Comparison of ENCODE assay signal across 27 cellular contexts in genomic region chr2:185472574-185472973, GRCh38.
"Had no signal": no experiment of that assay in that cellular context is flagged by ENCODE, and none has a peak within 500 bp of the region (broad histone marks: within the 10 kb centered on the region; RNA-seq: fewer than 3 reads in every experiment).

No MANE protein-coding gene starts in this region.

- H3K9ac ChIP-seq: neural progenitor cell had no signal

- DNase-seq: dorsolateral prefrontal cortex; effector CD4-positive, alpha-beta T cell; endodermal cell; foreskin fibroblast; gastrocnemius medialis; head of caudate nucleus; mesenchymal stem cell; mucosa of descending colon; naive thymus-derived CD4-positive, alpha-beta T cell; nucleus accumbens; psoas muscle; right cardiac atrium; sigmoid colon; stimulated activated CD4-positive, alpha-beta T cell treated with anti-CD3 and anti-CD28 coated beads, Interleukin-2, amount 100 ng/mL, for 24 hours; stimulated activated CD4-positive, alpha-beta T cell treated with anti-CD3 and anti-CD28 coated beads, Interleukin-4, amount 100 ng/mL, for 24 hours; stimulated activated naive CD4-positive, alpha-beta T cell treated with Interleukin-2 at 50 U/mL for 16 hours; stomach; thyroid gland; trophoblast cell had no signal

- H3K4me1 Mint-ChIP-seq: mesothelial cell of epicardium; naive thymus-derived CD4-positive, alpha-beta T cell; nephron; stimulated activated effector memory CD8-positive, alpha-beta T cell treated with anti-CD3 and anti-CD28 coated beads, Interleukin-12 subunit alpha, Interleukin-12 subunit beta, amount 100 ng/mL, for 72 hours had no signal

- H3K9me3 ChIP-seq: gastrocnemius medialis, mucosa of descending colon, sigmoid colon, thyroid gland had no signal

- H3K4me3 ChIP-seq: dorsolateral prefrontal cortex, gastrocnemius medialis, left lung, mucosa of descending colon, neural progenitor cell, psoas muscle, sigmoid colon, stomach, thyroid gland had no signal

- H3K4me2 ChIP-seq: neural progenitor cell had no signal

- FAIRE-seq: keratinocyte had no signal

- H3K27me3 ChIP-seq: dorsolateral prefrontal cortex, gastrocnemius medialis, left lung, neural progenitor cell, sigmoid colon, stomach, thyroid gland had no signal

- H3K4me3 Mint-ChIP-seq: endodermal cell; mesothelial cell of epicardium; naive thymus-derived CD4-positive, alpha-beta T cell; nephron; neural progenitor cell; stimulated activated effector memory CD8-positive, alpha-beta T cell treated with anti-CD3 and anti-CD28 coated beads, Interleukin-12 subunit alpha, Interleukin-12 subunit beta, amount 100 ng/mL, for 72 hours had no signal

- ATAC-seq: esophagus mucosa; gastrocnemius medialis; left lung; mucosa of descending colon; naive thymus-derived CD4-positive, alpha-beta T cell; psoas muscle; right cardiac atrium had no signal

- H2AFZ ChIP-seq: neural progenitor cell had no signal

- H3K36me3 ChIP-seq: gastrocnemius medialis, left lung, neural progenitor cell, sigmoid colon, stomach, thyroid gland had no signal

- H3K9me3 Mint-ChIP-seq: mesothelial cell of epicardium, nephron, neural progenitor cell had no signal

- H3K4me1 ChIP-seq: gastrocnemius medialis, left lung, psoas muscle, sigmoid colon, stomach, thyroid gland had no signal

- H3K36me3 Mint-ChIP-seq: naive thymus-derived CD4-positive, alpha-beta T cell; neural progenitor cell; stimulated activated effector memory CD8-positive, alpha-beta T cell treated with anti-CD3 and anti-CD28 coated beads, Interleukin-12 subunit alpha, Interleukin-12 subunit beta, amount 100 ng/mL, for 72 hours had no signal

- H3K27me3 Mint-ChIP-seq: naive thymus-derived CD4-positive, alpha-beta T cell had no signal

- H3K27ac Mint-ChIP-seq: endodermal cell; mesothelial cell of epicardium; naive thymus-derived CD4-positive, alpha-beta T cell; nephron; neural progenitor cell; stimulated activated effector memory CD8-positive, alpha-beta T cell treated with anti-CD3 and anti-CD28 coated beads, Interleukin-12 subunit alpha, Interleukin-12 subunit beta, amount 100 ng/mL, for 72 hours had no signal

- H3K27ac ChIP-seq: dorsolateral prefrontal cortex, epithelial cell of prostate, gastrocnemius medialis, left lung, psoas muscle, sigmoid colon, stomach, thyroid gland had no signal
